ENCODE assay signal across 19 cellular contexts in the genomic region with DNA sequence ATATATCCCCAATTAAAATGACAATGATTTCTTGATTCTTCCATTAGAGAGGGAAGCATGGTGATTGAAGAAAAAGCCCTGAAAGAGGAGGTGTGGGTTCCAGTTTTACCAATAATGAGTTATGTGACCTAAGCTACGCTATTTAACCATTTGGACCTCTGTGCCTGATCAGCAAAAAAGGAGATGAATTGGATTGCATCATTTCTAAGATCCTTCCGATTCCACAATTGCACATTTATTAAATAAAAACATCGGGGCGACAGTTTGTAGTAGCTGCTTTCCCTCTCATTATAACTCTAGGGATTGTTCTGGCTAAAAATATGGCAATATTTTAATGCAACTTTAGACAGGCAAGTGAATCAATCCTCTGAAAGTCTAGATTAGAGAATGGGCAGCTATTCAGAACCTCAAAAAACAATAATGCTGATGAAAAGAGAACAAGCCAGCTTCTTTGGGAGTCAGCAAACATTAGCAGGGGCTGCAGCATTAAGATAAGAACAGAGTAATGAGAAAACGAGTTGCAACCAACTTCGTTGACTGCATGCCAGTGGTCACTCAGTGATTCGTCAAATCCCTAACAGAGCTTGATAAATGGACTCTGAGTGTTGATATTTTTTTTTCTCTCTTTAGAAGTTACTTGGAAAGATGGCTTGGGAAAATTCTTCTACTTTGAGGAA.
"Had no signal": no experiment of that assay in that cellular context is flagged by ENCODE, and none has a peak within 500 bp of the region (broad histone marks: within the 10 kb centered on the region; RNA-seq: fewer than 3 reads in every experiment).

No MANE protein-coding gene starts in this region.

- H3K4me1 ChIP-seq: ascending aorta, left lung, prostate gland, stomach had no signal

- H3K27ac ChIP-seq: ascending aorta, left lung, prostate gland, stomach had no signal

- H3K36me3 ChIP-seq: ascending aorta, esophagus squamous epithelium, left lung, prostate gland, stomach had no signal

- H3K9me3 Mint-ChIP-seq: activated T-cell treated with anti-CD3 and anti-CD28 coated beads, Interleukin-2, amount 50 U/mL, for 72 hours; neural crest cell; stimulated activated effector memory CD8-positive, alpha-beta T cell treated with anti-CD3 and anti-CD28 coated beads, Interleukin-12 subunit alpha, Interleukin-12 subunit beta, amount 100 ng/mL, for 72 hours; T-cell had no signal

- H3K4me3 ChIP-seq: ascending aorta, esophagus squamous epithelium, hepatocyte, left lung, prostate gland, skin epidermis, stomach had no signal

- H3K4me1 Mint-ChIP-seq: neural crest cell; stimulated activated effector memory CD8-positive, alpha-beta T cell treated with anti-CD3 and anti-CD28 coated beads, Interleukin-12 subunit alpha, Interleukin-12 subunit beta, amount 100 ng/mL, for 72 hours; T-cell had no signal

- H3K36me3 Mint-ChIP-seq: stimulated activated effector memory CD8-positive, alpha-beta T cell treated with anti-CD3 and anti-CD28 coated beads, Interleukin-12 subunit alpha, Interleukin-12 subunit beta, amount 100 ng/mL, for 72 hours; T-cell had no signal

- H3K9me3 ChIP-seq: ascending aorta, esophagus squamous epithelium, left lung, prostate gland, stomach had no signal

- H2AFZ ChIP-seq: hepatocyte had no signal

- H3K4me3 Mint-ChIP-seq: activated T-cell treated with anti-CD3 and anti-CD28 coated beads, Interleukin-2, amount 50 U/mL, for 72 hours; neural crest cell; stimulated activated effector memory CD8-positive, alpha-beta T cell treated with anti-CD3 and anti-CD28 coated beads, Interleukin-12 subunit alpha, Interleukin-12 subunit beta, amount 100 ng/mL, for 72 hours; T-cell had no signal

- ATAC-seq: activated T-cell treated with anti-CD3 and anti-CD28 coated beads, Interleukin-2, amount 50 U/mL, for 72 hours; left lung; stimulated activated effector memory CD8-positive, alpha-beta T cell treated with anti-CD3 and anti-CD28 coated beads, Interleukin-12 subunit alpha, Interleukin-12 subunit beta, amount 100 ng/mL, for 72 hours; T-cell had no signal

- H3K27ac Mint-ChIP-seq: activated T-cell treated with anti-CD3 and anti-CD28 coated beads, Interleukin-2, amount 50 U/mL, for 72 hours; stimulated activated effector memory CD8-positive, alpha-beta T cell treated with anti-CD3 and anti-CD28 coated beads, Interleukin-12 subunit alpha, Interleukin-12 subunit beta, amount 100 ng/mL, for 72 hours; T-cell had no signal

- H3K27me3 ChIP-seq: ascending aorta, hepatocyte, left lung, stomach had no signal

- DNase-seq: activated CD4-positive, CD25-positive, alpha-beta regulatory T cell treated with anti-CD3 and anti-CD28 coated beads, Interleukin-2, amount 50 U/mL, for 72 hours; activated effector memory CD4-positive, alpha-beta T cell treated with anti-CD3 and anti-CD28 coated beads, Interleukin-2, amount 50 U/mL, for 16 hours; activated naive CD4-positive, alpha-beta T cell treated with anti-CD3 and anti-CD28 coated beads, Interleukin-2, amount 50 U/mL, for 16 hours; activated T-cell treated with anti-CD3 and anti-CD28 coated beads, Interleukin-2, amount 50 U/mL, for 72 hours; effector CD4-positive, alpha-beta T cell; esophagus squamous epithelium; islet precursor cell; left lung; mammary epithelial cell; stimulated activated CD4-positive, alpha-beta T cell treated with anti-CD3 and anti-CD28 coated beads, Interleukin-4, amount 100 ng/mL, for 24 hours; stomach; T-cell; trophoblast cell had no signal
